ENCODE assay signal across 9 cellular contexts in the genomic region with DNA sequence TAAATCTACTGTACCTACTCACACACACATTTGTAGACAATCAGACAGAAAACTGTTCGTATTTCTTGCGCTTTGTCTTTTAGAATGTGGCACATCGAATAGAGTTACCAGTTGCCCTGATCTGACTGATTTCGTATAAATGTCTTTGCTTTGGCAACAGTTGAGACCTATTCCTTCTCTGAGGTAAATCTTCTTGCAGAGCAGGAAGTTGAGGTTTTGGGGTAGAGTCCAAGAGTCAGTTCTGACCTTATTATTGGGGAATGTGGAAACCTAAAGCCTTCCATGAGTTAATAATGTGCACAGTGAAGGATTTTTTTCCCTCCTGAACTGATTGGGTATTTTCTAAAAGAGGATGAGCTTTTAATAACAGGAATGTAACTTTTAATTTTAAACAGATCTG.
DNase-seq lines count a peak whose midpoint lies in the region; ATAC-seq, FAIRE-seq and TF ChIP-seq lines count a peak whose summit lies in the region.
"Had no signal": no experiment of that assay in that cellular context is flagged by ENCODE, and none has a peak within 500 bp of the region (broad histone marks: within the 10 kb centered on the region; RNA-seq: fewer than 3 reads in every experiment).

No MANE protein-coding gene starts in this region.

- H3K9me3 ChIP-seq in uterus: no peaks in the 10 kb centered on the region

- no peaks in the 10 kb centered on the region for H3K4me1 ChIP-seq in uterus

- TF ChIP-seq CTCF in GM13977 (IDR thresholded peaks at IDR 0.05; ENCODE audit: extremely low read depth, insufficient read depth, missing control alignments): no peak
- TF ChIP-seq CTCF in uterus (IDR thresholded peaks at IDR 0.05): no peak

- H3K36me3 ChIP-seq in uterus: no peaks in the 10 kb centered on the region

- H3K4me3 ChIP-seq in skeletal muscle cell (ENCODE audit: low read depth, low read length) (no peak overlapping the region), uterus (no peak overlapping the region)

- ATAC-seq in HG02642 (IDR thresholded peaks at IDR 0.05; ENCODE audit: poor library complexity, unreplicated experiment): no peak

- no peaks in the 10 kb centered on the region for H3K27me3 ChIP-seq in uterus

- in situ Hi-C loops in GM13977 (cut with MboI; ENCODE audit: low pct_unique_long_range_greater_than_20kb, low sequenced_read_pairs, unreplicated experiment): no loop called here

- DNase-seq in GM12892 (ENCODE audit: insufficient read length) (no peak), RPMI8226 (peak; percentile 3), fibroblast of gingiva (ENCODE audit: low read depth) (peak; percentile 90), skeletal muscle cell (ENCODE audit: low read depth) (peak; percentile 85), GM13977 (ENCODE audit: low spot score) (no peak), uterus (no peak)
- no peak for DNase-seq in stimulated activated CD4-positive, alpha-beta T cell treated with anti-CD3 and anti-CD28 coated beads, Interleukin-4, amount 100 ng/mL, for 1 hour
- DNase-seq: activated CD4-positive, alpha-beta T cell treated with anti-CD3 and anti-CD28 coated beads for 48 hours had no signal

- TF ChIP-seq POLR2A in GM12892 (IDR thresholded peaks at IDR 0.05; ENCODE audit: low read depth, low read length): no peak
- TF ChIP-seq POLR2A in uterus (IDR thresholded peaks at IDR 0.05): no peak

- peak; percentile 27 for FAIRE-seq in GM12892 (lab: Jason Lieb, UNC)

- intact Hi-C loops in uterus (cut with DNase I; ENCODE audit: low total_unique reads): no loop called here

- H3K27ac ChIP-seq in uterus: no peak overlapping the region

Comparison
In these comparisons a context has a peak if more than half of its experiments do, and no peak if none do; other contexts are left out.
1. DNase-seq: peak in RPMI8226 (single experiment), fibroblast of gingiva (single experiment) and skeletal muscle cell (single experiment); none in GM12892 (single experiment), GM13977 (single experiment), uterus (0 of 2) and stimulated activated CD4-positive, alpha-beta T cell treated with anti-CD3 and anti-CD28 coated beads, Interleukin-4, amount 100 ng/mL, for 1 hour (single experiment).